Comparison of ENCODE assay signal across 13 cellular contexts in genomic region chr12:80862606-80863005, GRCh38.
"Had no signal": no experiment of that assay in that cellular context is flagged by ENCODE, and none has a peak within 500 bp of the region (broad histone marks: within the 10 kb centered on the region; RNA-seq: fewer than 3 reads in every experiment).

No MANE protein-coding gene starts in this region.

- H3K27me3 ChIP-seq: gastrocnemius medialis, heart right ventricle, left lung, sigmoid colon, testis had no signal

- H3K4me3 ChIP-seq: gastrocnemius medialis, heart right ventricle, left lung, sigmoid colon, testis had no signal

- DNase-seq: activated CD4-positive, alpha-beta T cell treated with anti-CD3 and anti-CD28 coated beads, Interleukin-2, amount 10 ng/mL, durations not matched to agents 7 days and 5 days; activated CD4-positive, CD25-positive, alpha-beta regulatory T cell; activated naive CD4-positive, alpha-beta T cell treated with anti-CD3 and anti-CD28 coated beads, Interleukin-2, amount 10 ng/mL, durations not matched to agents 7 days and 5 days; activated T-cell treated with anti-CD3 and anti-CD28 coated beads for 4 hours; endodermal cell; erythroblast; gastrocnemius medialis; heart right ventricle; left lung; sigmoid colon; stimulated activated CD4-positive, alpha-beta T cell treated with anti-CD3 and anti-CD28 coated beads, Interleukin-4, amount 100 ng/mL, for 1 hour; stimulated activated naive CD8-positive, alpha-beta T cell treated with anti-CD3 and anti-CD28 coated beads, Interleukin-15, amount 100 ng/mL, for 72 hours; testis had no signal

- H3K9me3 ChIP-seq: gastrocnemius medialis, heart right ventricle, left lung, sigmoid colon, testis had no signal

- H3K27ac ChIP-seq: gastrocnemius medialis, heart right ventricle, left lung, sigmoid colon, testis had no signal

- H3K36me3 ChIP-seq: gastrocnemius medialis, heart right ventricle, left lung, sigmoid colon had no signal

- H3K4me1 ChIP-seq: gastrocnemius medialis, testis had no signal
